ENCODE assay signal across 19 cellular contexts in the genomic region with DNA sequence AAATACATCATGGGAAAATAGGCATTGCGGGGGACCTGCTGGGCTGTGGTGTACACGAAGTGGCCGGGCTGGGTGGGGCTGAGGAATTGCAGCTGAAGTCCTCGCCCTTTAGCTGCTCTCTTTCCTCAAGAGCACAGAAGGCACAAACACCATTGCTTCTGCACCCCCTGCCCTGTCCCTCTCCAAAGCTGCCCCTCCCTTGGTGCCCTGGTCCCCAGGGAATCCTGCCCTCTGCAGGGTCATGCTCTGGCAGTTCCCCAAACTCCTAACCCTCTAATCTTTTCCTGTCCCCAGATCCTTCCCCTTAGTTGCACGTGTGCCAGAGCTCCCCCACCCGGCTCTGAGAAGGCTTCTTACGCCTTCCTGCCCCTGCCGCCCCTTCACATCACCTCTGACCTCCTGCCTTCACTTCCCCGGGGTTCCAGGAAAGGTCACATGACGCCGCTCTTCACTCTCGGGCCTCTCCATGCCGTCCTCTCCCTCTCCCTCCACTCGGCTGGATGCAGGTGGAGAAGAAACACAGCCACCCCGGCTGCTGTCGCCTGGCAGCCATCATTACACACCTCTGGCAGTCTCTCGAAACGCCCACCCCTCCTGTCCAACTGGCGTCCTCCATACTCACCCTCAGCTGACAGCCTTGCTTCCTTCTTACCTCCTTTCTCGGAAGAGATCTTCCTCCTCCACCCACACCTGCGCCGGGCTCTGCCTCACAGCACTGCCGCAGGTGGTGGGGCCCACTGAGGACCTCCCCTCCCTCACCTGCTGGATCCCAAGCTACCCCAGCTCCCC. TPM values are rescaled to one million over a fixed set of nuclear protein-coding genes. Genes with fewer than 3 reads are reported as not detected.
DNase-seq lines count a peak whose midpoint lies in the region; ATAC-seq and TF ChIP-seq lines count a peak whose summit lies in the region.
"Had no signal": no experiment of that assay in that cellular context is flagged by ENCODE, and none has a peak within 500 bp of the region (broad histone marks: within the 10 kb centered on the region; RNA-seq: fewer than 3 reads in every experiment).

No MANE protein-coding gene starts in this region.

- POLR2A ChIA-PET in activated B cell treated with CpG ODN at 0.5 μM for 24 hours (lab: Charles Lee) = no interaction called here

- peak; percentile 24 for ATAC-seq in GM23338
- no peak for ATAC-seq in activated B cell treated with CpG ODN at 0.5 μM for 24 hours (ENCODE audit: low read depth)
- ATAC-seq in GM21529 (IDR thresholded peaks at IDR 0.05; ENCODE audit: unreplicated experiment) = no peak
- ATAC-seq: activated naive CD4-positive, alpha-beta T cell treated with anti-CD3 and anti-CD28 coated beads, Interleukin-2, amount 50 U/mL, for 72 hours had no signal

- H3K36me3 ChIP-seq in GM23338 (ENCODE audit: insufficient read depth) (no peaks in the 10 kb centered on the region), ovary (no peaks in the 10 kb centered on the region)
- H3K36me3 ChIP-seq: suprapubic skin had no signal

- H3K27ac ChIP-seq in GM23338 (ENCODE audit: low read depth) = no peak overlapping the region
- H3K27ac ChIP-seq in ovary = no peak overlapping the region
- H3K27ac ChIP-seq: C4-2B, hepatocyte, suprapubic skin had no signal

- CTCF ChIA-PET in activated B cell treated with CpG ODN at 0.5 μM for 24 hours (lab: Charles Lee) = no interaction called here

- H3K36me3 Mint-ChIP-seq in GM23338 (ENCODE audit: low read depth) (no peaks in the 10 kb centered on the region; the same call in 1 of the 3 replicates), activated B cell treated with CpG ODN at 0.5 μM for 24 hours (ENCODE audit: low read depth) (no peaks in the 10 kb centered on the region), nephron (ENCODE audit: low read depth) (no peaks in the 10 kb centered on the region)
- H3K36me3 Mint-ChIP-seq: activated naive CD4-positive, alpha-beta T cell treated with anti-CD3 and anti-CD28 coated beads, Interleukin-2, amount 50 U/mL, for 72 hours had no signal

- H3F3A ChIP-seq in GM23338 (replicated peaks; ENCODE audit: low read depth) = no peaks in the 10 kb centered on the region

- TF ChIP-seq CTCF in GM23338 (conservative IDR thresholded peaks at IDR 0.05; ENCODE audit: low read depth in 2 of 2) = peak in 1 of 2 experiments; percentile 33; a peak in 2 of 4 replicates
- no peak for TF ChIP-seq CTCF in activated B cell treated with CpG ODN at 0.5 μM for 24 hours (IDR thresholded peaks at IDR 0.05)
- no peak for TF ChIP-seq CTCF in nephron (IDR thresholded peaks at IDR 0.05; ENCODE audit: unreplicated experiment in 3 of 3)
- no peak for TF ChIP-seq CTCF in ovary (IDR thresholded peaks at IDR 0.05)

- H3K27me3 Mint-ChIP-seq in GM23338 (ENCODE audit: insufficient read depth, low read depth, poor library complexity) (peaks cover 20% of the 10 kb centered on the region), activated B cell treated with CpG ODN at 0.5 μM for 24 hours (peaks cover 51% of the 10 kb centered on the region), nephron (ENCODE audit: low read depth) (peaks cover 79% of the 10 kb centered on the region)

- DNase-seq in CMK (ENCODE audit: low read depth) = peak; percentile 15
- DNase-seq in GM23338 (ENCODE audit: low spot score) = no peak
- no peak for DNase-seq in activated B cell treated with CpG ODN at 0.5 μM for 24 hours
- DNase-seq in stimulated activated CD4-positive, alpha-beta T cell treated with anti-CD3 and anti-CD28 coated beads, Interleukin-4, amount 100 ng/mL, for 1 hour = no peak
- DNase-seq in hepatic stellate cell (ENCODE audit: low spot score) = no peak
- DNase-seq in ovary = no peak
- DNase-seq: activated CD4-positive, alpha-beta T cell treated with anti-CD3 and anti-CD28 coated beads for 4 hours; activated T-cell treated with anti-CD3 and anti-CD28 coated beads, Interleukin-2, amount 50 U/mL, for 1 hour; DMS53; effector CD4-positive, alpha-beta T cell; midbrain; NCI-H2081 treated with DMSO at 0.1 percent for 48 hours; stimulated activated CD4-positive, alpha-beta T cell treated with anti-CD3 and anti-CD28 coated beads, Interleukin-15, amount 100 ng/mL, for 24 hours had no signal

- no peak for TF ChIP-seq EP300 in ovary (IDR thresholded peaks at IDR 0.05)

- H3K4me2 ChIP-seq in GM23338 = no peak overlapping the region
- H3K4me2 ChIP-seq: hepatocyte had no signal

- no peak overlapping the region for H3K4me3 ChIP-seq in GM23338
- no peak overlapping the region for H3K4me3 ChIP-seq in ovary
- H3K4me3 ChIP-seq: hepatocyte, suprapubic skin had no signal

- H3K4me3 Mint-ChIP-seq in GM23338 = no peak overlapping the region
- H3K4me3 Mint-ChIP-seq in activated B cell treated with CpG ODN at 0.5 μM for 24 hours = peak overlapping the region; percentile 1
- peak overlapping the region; percentile 7 to 51 (median 14) for H3K4me3 Mint-ChIP-seq in nephron

- H3K4me1 ChIP-seq in GM23338 (ENCODE audit: insufficient read depth) (peaks cover 17% of the 10 kb centered on the region; the same call in 1 of the 2 replicates), ovary (ENCODE audit: insufficient read depth) (peaks cover 2% of the 10 kb centered on the region)

- H2AFZ ChIP-seq in GM23338 = peak overlapping the region; percentile 91; the same call in 1 of the 2 replicates
- H2AFZ ChIP-seq: hepatocyte had no signal

- H3K27me3 ChIP-seq in GM23338 (ENCODE audit: insufficient read depth) = no peaks in the 10 kb centered on the region; the same call in 1 of the 2 replicates
- H3K27me3 ChIP-seq in ovary = no peaks in the 10 kb centered on the region
- H3K27me3 ChIP-seq: hepatocyte had no signal

- H3K9me3 ChIP-seq in ovary = no peaks in the 10 kb centered on the region
- H3K9me3 ChIP-seq: suprapubic skin had no signal

- H3K9me2 ChIP-seq in GM23338 (ENCODE audit: insufficient read depth) = peaks cover 2% of the 10 kb centered on the region; the same call in 1 of the 2 replicates

- H4K20me1 ChIP-seq in GM23338 (replicated peaks; ENCODE audit: insufficient read depth) = no peaks in the 10 kb centered on the region

- peaks cover 19% of the 10 kb centered on the region; the same call in 2 of the 3 replicates for H3K9me3 Mint-ChIP-seq in GM23338
- H3K9me3 Mint-ChIP-seq in activated B cell treated with CpG ODN at 0.5 μM for 24 hours = no peaks in the 10 kb centered on the region
- H3K9me3 Mint-ChIP-seq in nephron = no peaks in the 10 kb centered on the region
- H3K9me3 Mint-ChIP-seq: activated naive CD4-positive, alpha-beta T cell treated with anti-CD3 and anti-CD28 coated beads, Interleukin-2, amount 50 U/mL, for 72 hours had no signal

- intact Hi-C loops in activated B cell treated with CpG ODN at 0.5 μM for 24 hours (cut with micrococcal nuclease) = no loop called here
- intact Hi-C loops in ovary (cut with DNase I) = loop anchor here in 2 of 4 donors (5.0 to 10.0 kb wide), 2 partner anchors 189 to 192 kb away; no protein-coding TSS in a partner anchor

- H3K4me1 Mint-ChIP-seq in GM23338 (peaks cover 40% of the 10 kb centered on the region), activated B cell treated with CpG ODN at 0.5 μM for 24 hours (peaks cover 23% of the 10 kb centered on the region), nephron (peaks cover 55% of the 10 kb centered on the region)

- no peaks in the 10 kb centered on the region for H3K79me2 ChIP-seq in GM23338 (replicated peaks; ENCODE audit: insufficient read depth)
- H3K79me2 ChIP-seq: hepatocyte had no signal

- WGBS in ovary, 3 donors = 53 to 65% (median 54%) methylated on average over 23 of the region's 23 CpGs

- no peak overlapping the region for H3K27ac Mint-ChIP-seq in GM23338
- no peak overlapping the region for H3K27ac Mint-ChIP-seq in activated B cell treated with CpG ODN at 0.5 μM for 24 hours
- no peak overlapping the region for H3K27ac Mint-ChIP-seq in nephron

- TF ChIP-seq POLR2A in ovary (IDR thresholded peaks at IDR 0.05) = no peak

TF ChIP-seq in GM23338, 12 proteins besides CTCF, POLR2A, EP300 and RAD21 (continues in another document):
- TF ChIP-seq EZH2phosphoT487 (IDR thresholded peaks at IDR 0.05; ENCODE audit: unreplicated experiment) (no peak), NANOG (IDR thresholded peaks at IDR 0.05; ENCODE audit: borderline replicate concordance) (no peak), EZH2 (IDR thresholded peaks at IDR 0.05; ENCODE audit: low read depth, unreplicated experiment) (no peak), ZNF331 (CRISPR knock-in tag; IDR thresholded peaks at IDR 0.05; ENCODE audit: low read depth) (no peak), STAT1 (IDR thresholded peaks at IDR 0.05; ENCODE audit: unreplicated experiment) (no peak), JUNB (IDR thresholded peaks at IDR 0.05; ENCODE audit: unreplicated experiment) (no peak), POLR2AphosphoS5 (IDR thresholded peaks at IDR 0.05; ENCODE audit: low read depth) (no peak), CREB1 (CRISPR knock-in tag; IDR thresholded peaks at IDR 0.05; ENCODE audit: low read depth) (no peak)
- TF ChIP-seq, protein P1, sequence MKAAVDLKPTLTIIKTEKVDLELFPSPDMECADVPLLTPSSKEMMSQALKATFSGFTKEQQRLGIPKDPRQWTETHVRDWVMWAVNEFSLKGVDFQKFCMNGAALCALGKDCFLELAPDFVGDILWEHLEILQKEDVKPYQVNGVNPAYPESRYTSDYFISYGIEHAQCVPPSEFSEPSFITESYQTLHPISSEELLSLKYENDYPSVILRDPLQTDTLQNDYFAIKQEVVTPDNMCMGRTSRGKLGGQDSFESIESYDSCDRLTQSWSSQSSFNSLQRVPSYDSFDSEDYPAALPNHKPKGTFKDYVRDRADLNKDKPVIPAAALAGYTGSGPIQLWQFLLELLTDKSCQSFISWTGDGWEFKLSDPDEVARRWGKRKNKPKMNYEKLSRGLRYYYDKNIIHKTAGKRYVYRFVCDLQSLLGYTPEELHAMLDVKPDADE (IDR thresholded peaks at IDR 0.05) = no peak

RNA-seq across cellular contexts. Expression of gene PCSK6, which starts 6.9 kb away (rescaled TPM):
- 6.7 and 7.8 TPM in 2 replicates for total RNA-seq in GM23338 (2014; rRNA removed; shearing (Covaris generic))
- polyA plus RNA-seq in GM23338 (2016; fragmentation: Nextera tagmentation; extraction: Ambion mirVana) (1.7 and 2.4 TPM in 2 replicates), ovary (10 to 100 TPM in 1 of 2 donors, 1 to 10 TPM in 1; 3.8 to 26.0 TPM)
- total RNA-seq in activated B cell treated with CpG ODN at 0.5 μM for 24 hours (0.78 and 1.1 TPM in 2 replicates), ovary (10 to 100 TPM in 4 of 7 donors, 1 to 10 TPM in 3; 3.9 to 25.4 (median 13.0) TPM)
